Comparison of ENCODE assay signal across 29 cellular contexts in genomic region chrX:13499736-13500135, GRCh38.
"Had no signal": no experiment of that assay in that cellular context is flagged by ENCODE, and none has a peak within 500 bp of the region (broad histone marks: within the 10 kb centered on the region; RNA-seq: fewer than 3 reads in every experiment).

No MANE protein-coding gene starts in this region.

- DNase-seq: activated CD4-positive, alpha-beta T cell treated with anti-CD3 and anti-CD28 coated beads for 1 hour; activated CD4-positive, alpha-beta T cell treated with anti-CD3 and anti-CD28 coated beads, Interleukin-2, amount 10 ng/mL, durations not matched to agents 24 days and 14 days; activated CD4-positive, alpha-beta T cell treated with anti-CD3 and anti-CD28 coated beads, Interleukin-2, amount 50 U/mL, for 4 hours; activated CD4-positive, CD25-positive, alpha-beta regulatory T cell; activated CD8-positive, alpha-beta T cell treated with anti-CD3 and anti-CD28 coated beads for 36 hours; activated effector memory CD4-positive, alpha-beta T cell treated with anti-CD3 and anti-CD28 coated beads, Interleukin-2, amount 50 U/mL, for 16 hours; activated naive CD4-positive, alpha-beta T cell; activated naive CD4-positive, alpha-beta T cell treated with anti-CD3 and anti-CD28 coated beads, Interleukin-2, amount 50 U/mL, for 16 hours; activated naive CD8-positive, alpha-beta T cell treated with anti-CD3 and anti-CD28 coated beads for 36 hours; activated T-cell treated with anti-CD3 and anti-CD28 coated beads, Interleukin-2, amount 50 U/mL, for 1 hour; activated T-cell treated with anti-CD3 and anti-CD28 coated beads, Interleukin-2, amount 50 U/mL, for 72 hours; amniotic stem cell; aorta; NCI-H1436; NCI-H1930; NCI-H2081 treated with DMSO at 0.1 percent for 48 hours; NCI-H2171 treated with DMSO at 0.1 percent for 48 hours; NCI-H2227 treated with DMSO at 0.1 percent for 48 hours; NCI-H524 treated with DMSO at 0.1 percent for 48 hours; NCI-H82; NK-92 treated with Interleukin-12 subunit alpha and Interleukin-12 subunit beta, amount 100 ng/mL, for 24 hours; PC-3; Peyer's patch; SIG-M5; T-cell; T-helper 17 cell; WERI-Rb-1 had no signal

- H3K27ac ChIP-seq: cardiac muscle cell, Peyer's patch, RWPE1, WERI-Rb-1 had no signal
